Comparison of ENCODE assay signal across 16 cellular contexts in genomic region chr2:12287220-12287751, GRCh38.
A peak's percentile ranks its signal among the peaks of the same experiment; 100 is the strongest.
DNase-seq lines count a peak whose midpoint lies in the region; ATAC-seq and TF ChIP-seq lines count a peak whose summit lies in the region.
"Had no signal": no experiment of that assay in that cellular context is flagged by ENCODE, and none has a peak within 500 bp of the region (broad histone marks: within the 10 kb centered on the region; RNA-seq: fewer than 3 reads in every experiment).

No MANE protein-coding gene starts in this region.

- peak overlapping the region in 1 of 3 donors; percentile 19 for H3K4me3 ChIP-seq in breast epithelium
- no peak overlapping the region for H3K4me3 ChIP-seq in left ventricle myocardium inferior
- H3K4me3 ChIP-seq in upper lobe of left lung, result no peak overlapping the region
- no peak overlapping the region for H3K4me3 ChIP-seq in H7 (ENCODE audit: insufficient read depth, low read depth, low read length)
- no peak overlapping the region for H3K4me3 ChIP-seq in lower lobe of right lung
- H3K4me3 ChIP-seq: A549, left lung, transverse colon had no signal

- intact Hi-C loops in MCF 10A (cut with micrococcal nuclease) (loop anchor here (10.0 kb wide), 1 partner anchor 428 kb away; the partner anchor contains the start of gene TRIB2), breast epithelium (cut with DNase I; ENCODE audit: low total_unique reads) (no loop called here), left ventricle myocardium inferior (cut with micrococcal nuclease) (no loop called here), lower lobe of right lung (cut with DNase I) (no loop called here)

- 52 to 62% methylated on average over 5 of the region's 5 CpGs for WGBS in upper lobe of left lung, 2 donors

- POLR2A ChIA-PET in MCF 10A (lab: Yijun Ruan, JAX), result interaction anchor here (0.5 to 2.4 kb wide), 8 partner anchors 12 to 720 kb away, joined by 3 to 9 read pairs (median 4); no protein-coding TSS in a partner anchor

- H3K36me3 Mint-ChIP-seq in MCF 10A (ENCODE audit: insufficient read depth, unreplicated experiment), result peaks cover 5% of the 10 kb centered on the region
- no peaks in the 10 kb centered on the region for H3K36me3 Mint-ChIP-seq in activated T-helper 17 cell treated with anti-CD3 and anti-CD28 coated beads, Interleukin-2, amount 50 U/mL, for 72 hours (ENCODE audit: low read depth)

- H3K36me3 ChIP-seq in breast epithelium, result no peaks in the 10 kb centered on the region
- H3K36me3 ChIP-seq in left ventricle myocardium inferior, result no peaks in the 10 kb centered on the region
- no peaks in the 10 kb centered on the region for H3K36me3 ChIP-seq in upper lobe of left lung
- H3K36me3 ChIP-seq in H7 (replicated peaks; ENCODE audit: control insufficient read depth, insufficient read depth, low read length), result no peaks in the 10 kb centered on the region
- no peaks in the 10 kb centered on the region for H3K36me3 ChIP-seq in lower lobe of right lung
- H3K36me3 ChIP-seq: left lung, transverse colon had no signal

- TF ChIP-seq EP300 in upper lobe of left lung (IDR thresholded peaks at IDR 0.05), result no peak

- TF ChIP-seq CTCF in MCF 10A (IDR thresholded peaks at IDR 0.05; ENCODE audit: unreplicated experiment) (no peak), breast epithelium (IDR thresholded peaks at IDR 0.05) (no peak), left ventricle myocardium inferior (IDR thresholded peaks at IDR 0.05; ENCODE audit: borderline replicate concordance) (no peak), upper lobe of left lung (IDR thresholded peaks at IDR 0.05) (no peak), lower lobe of right lung (IDR thresholded peaks at IDR 0.05) (no peak)

- DNase-seq in MCF 10A (ENCODE audit: unreplicated experiment) (peak; percentile 79), breast epithelium (ENCODE audit: low spot score in 2 of 2) (no peak), left ventricle myocardium inferior (peak; percentile 20), upper lobe of left lung (no peak), NCI-H526 treated with DMSO at 0.1 percent for 48 hours (lab: John Stamatoyannopoulos, UW) (no peak), H7 (no peak), lower lobe of right lung (no peak)
- DNase-seq: Calu3; left lung; NCI-H1092; NCI-H2227 treated with DMSO at 0.1 percent for 48 hours; occipital lobe; stimulated activated CD4-positive, alpha-beta T cell treated with anti-CD3 and anti-CD28 coated beads, Interleukin-15, amount 100 ng/mL, for 24 hours; transverse colon had no signal

- H3K4me1 Mint-ChIP-seq in MCF 10A (ENCODE audit: insufficient read depth, unreplicated experiment), result peaks cover 34% of the 10 kb centered on the region
- peaks cover 13% of the 10 kb centered on the region for H3K4me1 Mint-ChIP-seq in activated T-helper 17 cell treated with anti-CD3 and anti-CD28 coated beads, Interleukin-2, amount 50 U/mL, for 72 hours

- CTCF ChIA-PET in MCF 10A (lab: Yijun Ruan, JAX), result interaction anchor here (0.6 to 0.7 kb wide), 4 partner anchors 14 to 744 kb away, joined by 4 read pairs; no protein-coding TSS in a partner anchor

- H3K27me3 Mint-ChIP-seq in MCF 10A (ENCODE audit: insufficient read depth, unreplicated experiment), result no peaks in the 10 kb centered on the region
- H3K27me3 Mint-ChIP-seq in activated T-helper 17 cell treated with anti-CD3 and anti-CD28 coated beads, Interleukin-2, amount 50 U/mL, for 72 hours, result peaks cover 3% of the 10 kb centered on the region

- peak overlapping the region; percentile 65 for H3K4me3 Mint-ChIP-seq in MCF 10A (ENCODE audit: unreplicated experiment)
- H3K4me3 Mint-ChIP-seq in activated T-helper 17 cell treated with anti-CD3 and anti-CD28 coated beads, Interleukin-2, amount 50 U/mL, for 72 hours, result no peak overlapping the region

- H3K4me1 ChIP-seq in breast epithelium (no peaks in the 10 kb centered on the region), left ventricle myocardium inferior (peaks cover 11% of the 10 kb centered on the region), upper lobe of left lung (peaks cover 0 to 11% (median 0%) of the 10 kb centered on the region in 4 donors), lower lobe of right lung (no peaks in the 10 kb centered on the region)
- H3K4me1 ChIP-seq: A549, left lung had no signal

- H3K27ac ChIP-seq in breast epithelium (peak overlapping the region in 1 of 2 donors; percentile 56), left ventricle myocardium inferior (replicated peaks) (peak overlapping the region; percentile 15), upper lobe of left lung (peak overlapping the region in 3 of 4 donors; percentile 31 to 51 (median 40)), lower lobe of right lung (no peak overlapping the region)
- H3K27ac ChIP-seq: A549 had no signal

- peak overlapping the region; percentile 84 for H3K27ac Mint-ChIP-seq in MCF 10A (ENCODE audit: low read depth, unreplicated experiment)
- H3K27ac Mint-ChIP-seq in activated T-helper 17 cell treated with anti-CD3 and anti-CD28 coated beads, Interleukin-2, amount 50 U/mL, for 72 hours, result no peak overlapping the region

- H3K9me3 ChIP-seq in breast epithelium, result no peaks in the 10 kb centered on the region
- no peaks in the 10 kb centered on the region for H3K9me3 ChIP-seq in left ventricle myocardium inferior (replicated peaks)
- no peaks in the 10 kb centered on the region for H3K9me3 ChIP-seq in upper lobe of left lung
- no peaks in the 10 kb centered on the region for H3K9me3 ChIP-seq in lower lobe of right lung
- H3K9me3 ChIP-seq: A549, left lung, transverse colon had no signal

- no peak for TF ChIP-seq POLR2A in breast epithelium (IDR thresholded peaks at IDR 0.05)
- no peak for TF ChIP-seq POLR2A in upper lobe of left lung (IDR thresholded peaks at IDR 0.05)

- BruUV-seq in MCF 10A (replicated peaks; lab: Mats Ljungman, UMichigan), result no TSS peak

- peak; percentile 48 for ATAC-seq in activated T-helper 17 cell treated with anti-CD3 and anti-CD28 coated beads, Interleukin-2, amount 50 U/mL, for 72 hours (replicated peaks)
- ATAC-seq in upper lobe of left lung (ENCODE audit: low FRiP score in 2 of 2) (no peak), lower lobe of right lung (no peak)
- ATAC-seq: A549, left lung had no signal

- no peaks in the 10 kb centered on the region for H3K9me3 Mint-ChIP-seq in MCF 10A (ENCODE audit: unreplicated experiment)
- H3K9me3 Mint-ChIP-seq in activated T-helper 17 cell treated with anti-CD3 and anti-CD28 coated beads, Interleukin-2, amount 50 U/mL, for 72 hours, result peaks cover 11% of the 10 kb centered on the region

- H3K27me3 ChIP-seq in breast epithelium, result no peaks in the 10 kb centered on the region
- H3K27me3 ChIP-seq in left ventricle myocardium inferior (ENCODE audit: low read depth), result no peaks in the 10 kb centered on the region
- H3K27me3 ChIP-seq in upper lobe of left lung, result no peaks in the 10 kb centered on the region
- H3K27me3 ChIP-seq in H7 (ENCODE audit: control insufficient read depth, insufficient read depth, low read length), result no peaks in the 10 kb centered on the region
- no peaks in the 10 kb centered on the region for H3K27me3 ChIP-seq in lower lobe of right lung (ENCODE audit: low read depth)
- H3K27me3 ChIP-seq: left lung, transverse colon had no signal

Comparison
In these comparisons a context has a peak if more than half of its experiments do, and no peak if none do; other contexts are left out.
1. DNase-seq: peak in MCF 10A (single experiment) and left ventricle myocardium inferior (single experiment); none in breast epithelium (0 of 2), upper lobe of left lung (0 of 2), NCI-H526 treated with DMSO at 0.1 percent for 48 hours (single experiment), H7 (single experiment) and lower lobe of right lung (single experiment).